3 cellular contexts compared by ENCODE assay signal in the genomic region with DNA sequence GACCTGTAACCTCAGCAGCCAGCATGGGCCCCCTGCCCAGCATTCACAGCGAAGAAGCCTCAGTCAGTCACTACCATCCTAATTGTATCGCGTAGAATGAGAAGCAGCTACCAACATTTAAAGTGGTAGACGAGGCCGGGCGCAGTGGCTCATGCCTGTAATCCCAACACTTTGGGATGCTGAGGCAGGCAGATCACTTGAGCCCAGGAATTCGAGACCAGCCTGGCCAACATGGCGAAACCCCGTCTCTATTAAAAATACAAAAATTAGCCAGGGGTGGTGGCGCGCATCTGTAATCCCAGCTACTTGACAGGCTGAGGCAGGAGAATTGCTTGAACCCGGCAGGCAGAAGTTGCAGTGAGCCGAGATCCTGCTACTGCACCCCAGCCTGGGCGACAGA. TPM values are rescaled to one million over a fixed set of nuclear protein-coding genes. Genes with fewer than 3 reads are reported as not detected.
"Had no signal": no experiment of that assay in that cellular context is flagged by ENCODE, and none has a peak within 500 bp of the region (broad histone marks: within the 10 kb centered on the region; RNA-seq: fewer than 3 reads in every experiment).

No MANE protein-coding gene starts in this region.

RNA-seq across cellular contexts. Expression of gene JAKMIP1, which starts 59.3 kb away (rescaled TPM):
- total RNA-seq: LHCN-M2, M059J, MCF 10A had no signal
